In the genomic region with DNA sequence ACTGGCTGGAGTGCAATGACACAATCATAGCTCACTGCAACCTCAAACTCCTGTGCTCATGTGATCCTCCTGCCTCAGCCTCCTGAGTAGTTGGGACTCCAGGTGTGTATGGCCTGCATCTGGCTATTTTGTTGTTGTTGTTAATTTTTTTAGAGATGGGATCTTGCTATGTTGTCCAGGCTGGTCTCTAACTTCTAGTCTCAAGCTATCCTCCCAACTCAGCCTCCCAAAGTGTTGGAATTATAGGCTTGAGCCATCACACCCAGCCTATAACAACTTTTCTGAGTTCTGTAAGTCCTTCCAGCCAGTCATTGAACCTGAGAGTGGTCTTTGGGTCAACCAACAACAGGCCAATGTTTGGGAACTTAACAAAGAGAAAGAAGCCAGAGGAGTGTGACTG, we compare ENCODE assay signal across 20 cellular contexts. TPM values are rescaled to one million over a fixed set of nuclear protein-coding genes. Genes with fewer than 3 reads are reported as not detected.
DNase-seq lines count a peak whose midpoint lies in the region; FAIRE-seq and TF ChIP-seq lines count a peak whose summit lies in the region.
"Had no signal": no experiment of that assay in that cellular context is flagged by ENCODE, and none has a peak within 500 bp of the region (broad histone marks: within the 10 kb centered on the region; RNA-seq: fewer than 3 reads in every experiment).

No MANE protein-coding gene starts in this region.

- H3K9me3 ChIP-seq in BLaER1 (no peaks in the 10 kb centered on the region), HEK293 (ENCODE audit: control insufficient read depth, insufficient read depth, low read depth, low read length) (no peaks in the 10 kb centered on the region), H1 (ENCODE audit: insufficient read depth in 2 of 2, low read depth in 1 of 2, low read length in 1 of 2) (no peaks in the 10 kb centered on the region)
- H3K9me3 ChIP-seq: Caco-2 had no signal

- DNase-seq in H1 (ENCODE audit: low read depth in 1 of 2, low spot score in 2 of 2) (no peak), NCI-H2196 treated with DMSO at 0.1 percent for 48 hours (lab: John Stamatoyannopoulos, UW; ENCODE audit: unreplicated experiment) (no peak), occipital lobe (lab: John Stamatoyannopoulos, UW) (no peak), OCI-M1 (lab: John Stamatoyannopoulos, UW) (no peak)
- DNase-seq: AML-193; Caco-2; Calu3; CD4-positive, alpha-beta T cell; CD8-positive, alpha-beta T cell; DMS79 treated with DMSO at 0.1 percent for 48 hours; GF-D8 had no signal

- no peak overlapping the region for H4K91ac ChIP-seq in H1 (replicated peaks; ENCODE audit: insufficient read length, low read length)

- TF ChIP-seq POLR2A in H1 (IDR thresholded peaks at IDR 0.05; ENCODE audit: control extremely low read depth in 1 of 2, low read depth in 2 of 2, low read length in 2 of 2), result no peak

- H3K23ac ChIP-seq in H1 (ENCODE audit: insufficient read length), result no peak overlapping the region

- TF ChIP-seq RAD21 in H1 (IDR thresholded peaks at IDR 0.05 in 1 of 2, conservative IDR thresholded peaks at IDR 0.05 in 1 of 2; ENCODE audit: low read depth in 2 of 2, low read length in 2 of 2), result no peak

- no peak overlapping the region for H4K5ac ChIP-seq in H1 (ENCODE audit: insufficient read length, low read depth, low read length)

- H3K14ac ChIP-seq in H1 (ENCODE audit: insufficient read length), result no peak overlapping the region

- no peak overlapping the region for H3K4ac ChIP-seq in H1 (replicated peaks; ENCODE audit: insufficient read length, low read depth, low read length)

- CTCF ChIA-PET in HEK293 (lab: Yijun Ruan, JAX) (interaction anchor here (0.7 kb wide), 1 partner anchor 14 kb away, joined by 4 read pairs; no protein-coding TSS in a partner anchor), H1 (lab: Charles Lee; ENCODE audit: partially characterized antibody) (no interaction called here)

- H4K20me1 ChIP-seq in BLaER1, result no peaks in the 10 kb centered on the region
- H4K20me1 ChIP-seq in H1 (replicated peaks in 1 of 2; ENCODE audit: control insufficient read depth in 1 of 2, insufficient read depth in 2 of 2, low read length in 2 of 2), result peaks cover 0 to 3% of the 10 kb centered on the region in 2 experiments

- H3K4me3 ChIP-seq in BLaER1, result no peak overlapping the region
- H3K4me3 ChIP-seq in HEK293 (ENCODE audit: low read depth, low read length), result no peak overlapping the region
- no peak overlapping the region for H3K4me3 ChIP-seq in H1 (ENCODE audit: extremely low read depth in 1 of 4, insufficient read depth in 2 of 4, low read depth in 3 of 4, low read length in 4 of 4)
- H3K4me3 ChIP-seq: A549 had no signal

- H3K56ac ChIP-seq in H1 (replicated peaks; ENCODE audit: insufficient read length, low read depth, low read length), result no peak overlapping the region

- H3K36me3 ChIP-seq in BLaER1 (no peaks in the 10 kb centered on the region), HEK293 (ENCODE audit: control insufficient read depth in 2 of 2, insufficient read depth in 1 of 2, low read length in 2 of 2) (no peaks in the 10 kb centered on the region), H1 (ENCODE audit: control insufficient read depth in 2 of 4, insufficient read depth in 4 of 4, low read length in 3 of 4) (no peaks in the 10 kb centered on the region)

- H2BK12ac ChIP-seq in H1 (ENCODE audit: low read depth, low read length), result 0 out of 2 replicates have a peak overlapping the region, but pooled peaks have one; percentile 80

- no peak overlapping the region for H3K9ac ChIP-seq in BLaER1
- no peak overlapping the region for H3K9ac ChIP-seq in H1 (replicated peaks in 1 of 4; ENCODE audit: extremely low read depth in 1 of 4, low read depth in 3 of 4, low read length in 3 of 4)

- no peaks in the 10 kb centered on the region for H3K79me2 ChIP-seq in H1 (ENCODE audit: control insufficient read depth in 1 of 2, insufficient read depth in 2 of 2, low read length in 2 of 2)

- 0 out of 2 replicates have a peak overlapping the region, but pooled peaks have one; percentile 76 for H2BK15ac ChIP-seq in H1 (ENCODE audit: low read length)

- no peak overlapping the region for H3K18ac ChIP-seq in H1 (ENCODE audit: extremely low read depth, low read length)

- TF ChIP-seq EP300 in H1 (IDR thresholded peaks at IDR 0.05; ENCODE audit: borderline replicate concordance in 1 of 2, low read depth in 2 of 2, low read length in 2 of 2), result no peak

- H2BK20ac ChIP-seq in H1 (ENCODE audit: low read length), result no peak overlapping the region

- H3K4me1 ChIP-seq in BLaER1 (peaks cover 30% of the 10 kb centered on the region), HEK293 (ENCODE audit: control insufficient read depth, insufficient read depth, low read length) (no peaks in the 10 kb centered on the region), H1 (replicated peaks in 1 of 4; ENCODE audit: control insufficient read depth in 3 of 4, insufficient read depth in 4 of 4, low read length in 3 of 4) (peaks cover 1 to 15% (median 8%) of the 10 kb centered on the region in 4 experiments; a peak in 3 of 7 replicates)
- H3K4me1 ChIP-seq: A549 had no signal

- H3K27me3 ChIP-seq in BLaER1, result no peaks in the 10 kb centered on the region
- H3K27me3 ChIP-seq in H1 (replicated peaks in 1 of 4; ENCODE audit: control insufficient read depth in 3 of 4, extremely low read depth in 1 of 4, insufficient read depth in 3 of 4, low read length in 3 of 4), result no peaks in the 10 kb centered on the region; a peak in 1 of 7 replicates

- peaks cover 8% of the 10 kb centered on the region; the same call in 1 of the 2 replicates for H3K23me2 ChIP-seq in H1 (ENCODE audit: low read depth, low read length)

- no peak for FAIRE-seq in H1 (lab: Jason Lieb, UNC)
- FAIRE-seq: A549, D721Med, G401.6, GM12891, GM19239 had no signal

- H3K27ac ChIP-seq in BLaER1, result peak overlapping the region; percentile 18; the same call in 1 of the 2 replicates
- H3K27ac ChIP-seq in HEK293 (ENCODE audit: extremely low read depth, low read depth, low read length), result no peak overlapping the region
- H3K27ac ChIP-seq in H1 (ENCODE audit: low read depth, low read length), result no peak overlapping the region
- H3K27ac ChIP-seq: 22Rv1, A549, C4-2B had no signal

- H2BK5ac ChIP-seq in H1 (ENCODE audit: low read depth, low read length), result no peak overlapping the region

- peak overlapping the region; percentile 75; the same call in 1 of the 2 replicates for H2AK5ac ChIP-seq in H1 (ENCODE audit: low read depth, low read length)

- H3K4me2 ChIP-seq in BLaER1, result peak overlapping the region; percentile 59
- H3K4me2 ChIP-seq in H1 (ENCODE audit: insufficient read depth in 1 of 2, low read depth in 2 of 2, low read length in 2 of 2), result no peak overlapping the region
- H3K4me2 ChIP-seq: A549 had no signal

- TF ChIP-seq CTCF in HEK293 (tag by site-specific recombination; IDR thresholded peaks at IDR 0.05) (no peak), H1 (IDR thresholded peaks at IDR 0.05; ENCODE audit: control extremely low read depth in 1 of 3, insufficient read depth in 1 of 3, low read depth in 1 of 3, low read length in 3 of 3) (no peak)

- H3K79me1 ChIP-seq in H1 (ENCODE audit: low read depth, low read length), result no peaks in the 10 kb centered on the region

- H4K8ac ChIP-seq in H1 (ENCODE audit: extremely low read depth, insufficient read depth, low read length), result no peak overlapping the region

- no peak overlapping the region for H2AFZ ChIP-seq in H1 (ENCODE audit: low read length)

- POLR2A ChIA-PET in HEK293 (lab: Yijun Ruan, JAX), result no interaction called here
- POLR2A ChIA-PET in H1 (lab: Charles Lee; ENCODE audit: partially characterized antibody), result interaction anchor here (0.8 kb wide), 1 partner anchor 56 kb away, joined by 3 read pairs; no protein-coding TSS in a partner anchor

- no peak overlapping the region for H2BK120ac ChIP-seq in H1 (replicated peaks; ENCODE audit: low read depth, low read length)

TF ChIP-seq in H1, 55 proteins besides CTCF, POLR2A, EP300 and RAD21 (continues in another document):
- TF ChIP-seq, protein P1, sequence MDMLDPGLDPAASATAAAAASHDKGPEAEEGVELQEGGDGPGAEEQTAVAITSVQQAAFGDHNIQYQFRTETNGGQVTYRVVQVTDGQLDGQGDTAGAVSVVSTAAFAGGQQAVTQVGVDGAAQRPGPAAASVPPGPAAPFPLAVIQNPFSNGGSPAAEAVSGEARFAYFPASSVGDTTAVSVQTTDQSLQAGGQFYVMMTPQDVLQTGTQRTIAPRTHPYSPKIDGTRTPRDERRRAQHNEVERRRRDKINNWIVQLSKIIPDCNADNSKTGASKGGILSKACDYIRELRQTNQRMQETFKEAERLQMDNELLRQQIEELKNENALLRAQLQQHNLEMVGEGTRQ (IDR thresholded peaks at IDR 0.05; ENCODE audit: low read length), result no peak

RNA-seq across cellular contexts. Expression of a gene that starts 11.2 kb away (rescaled TPM):
- total RNA-seq in H1 (2021; fragmentation: NEBNext Ultra II Directional; extraction: Animal tissue kit (Norgen Biotek cat#: 25700)), result 7.7 and 7.8 TPM in 2 replicates
- 3.2 and 4.5 TPM in 2 replicates for polyA plus RNA-seq in H1 (2011; rRNA removed)
- 5.9 TPM for polyA plus RNA-seq in H1 (2011; cell fraction: cytosol; rRNA removed)
- polyA plus RNA-seq in H1 (2011; cell fraction: nucleus; rRNA removed), result 5.0 TPM
- polyA plus RNA-seq in H1 (2012, experiment 1 of 2), result 5.6 to 7.2 TPM (median 6.3 TPM) in 4 replicates
- polyA plus RNA-seq in H1 (2012, experiment 2 of 2), result 1.2 TPM
- 4.0 TPM for polyA plus RNA-seq in H1 (2013, experiment 1 of 2)
- polyA plus RNA-seq in H1 (2013, experiment 2 of 2), result 3.7 TPM
- polyA minus RNA-seq in H1 (2011; rRNA and poly(A)+ RNA removed), result 11.7 and 12.8 TPM in 2 replicates
- 3.9 TPM for polyA minus RNA-seq in H1 (2011; cell fraction: cytosol; rRNA and poly(A)+ RNA removed)
- 8.0 TPM for polyA minus RNA-seq in H1 (2011; cell fraction: nucleus; rRNA and poly(A)+ RNA removed)
- 13.3 TPM for total RNA-seq in occipital lobe

RNA-seq across cellular contexts. Expression of a gene that starts 36.0 kb away (rescaled TPM):
- total RNA-seq in H1 (2021; fragmentation: NEBNext Ultra II Directional; extraction: Animal tissue kit (Norgen Biotek cat#: 25700)), result 38.4 and 39.7 TPM in 2 replicates
- 52.3 and 55.8 TPM in 2 replicates for polyA plus RNA-seq in H1 (2011; rRNA removed)
- polyA plus RNA-seq in H1 (2011; cell fraction: cytosol; rRNA removed), result 75.0 TPM
- polyA plus RNA-seq in H1 (2011; cell fraction: nucleus; rRNA removed), result 255 TPM
- polyA plus RNA-seq in H1 (2012, experiment 1 of 2), result 47.8 to 62.3 TPM (median 56.6 TPM) in 4 replicates
- 42.7 TPM for polyA plus RNA-seq in H1 (2012, experiment 2 of 2)
- 30.6 TPM for polyA plus RNA-seq in H1 (2013, experiment 1 of 2)
- 26.0 TPM for polyA plus RNA-seq in H1 (2013, experiment 2 of 2)
- polyA minus RNA-seq in H1 (2011; rRNA and poly(A)+ RNA removed), result 12.5 and 15.3 TPM in 2 replicates
- 12.3 TPM for polyA minus RNA-seq in H1 (2011; cell fraction: cytosol; rRNA and poly(A)+ RNA removed)
- 40.6 TPM for polyA minus RNA-seq in H1 (2011; cell fraction: nucleus; rRNA and poly(A)+ RNA removed)
- 27.0 TPM for total RNA-seq in occipital lobe

RNA-seq across cellular contexts. Expression of a gene that starts 56.8 kb away (rescaled TPM):
- 28.4 and 30.7 TPM in 2 replicates for total RNA-seq in H1 (2021; fragmentation: NEBNext Ultra II Directional; extraction: Animal tissue kit (Norgen Biotek cat#: 25700))
- 40.4 and 40.7 TPM in 2 replicates for polyA plus RNA-seq in H1 (2011; rRNA removed)
- polyA plus RNA-seq in H1 (2011; cell fraction: cytosol; rRNA removed), result 29.5 TPM
- 25.3 TPM for polyA plus RNA-seq in H1 (2011; cell fraction: nucleus; rRNA removed)
- 15.9 to 22.8 TPM (median 20.8 TPM) in 4 replicates for polyA plus RNA-seq in H1 (2012, experiment 1 of 2)
- 31.7 TPM for polyA plus RNA-seq in H1 (2012, experiment 2 of 2)
- 17.9 TPM for polyA plus RNA-seq in H1 (2013, experiment 1 of 2)
- polyA plus RNA-seq in H1 (2013, experiment 2 of 2), result 18.5 TPM
- 27.1 and 34.9 TPM in 2 replicates for polyA minus RNA-seq in H1 (2011; rRNA and poly(A)+ RNA removed)
- 26.9 TPM for polyA minus RNA-seq in H1 (2011; cell fraction: cytosol; rRNA and poly(A)+ RNA removed)
- polyA minus RNA-seq in H1 (2011; cell fraction: nucleus; rRNA and poly(A)+ RNA removed), result 29.5 TPM
- 14.0 TPM for total RNA-seq in occipital lobe
